1 cellular context compared by ENCODE assay signal in genomic region chr22:27747396-27748256, GRCh38.
A peak's percentile ranks its signal among the peaks of the same experiment; 100 is the strongest.
TF ChIP-seq lines count a peak whose summit lies in the region.

No MANE protein-coding gene starts in this region.

TF ChIP-seq in HEK293, 187 proteins besides CTCF, POLR2A, EP300 and RAD21 (continued from another document):
- TF ChIP-seq, protein P1, sequence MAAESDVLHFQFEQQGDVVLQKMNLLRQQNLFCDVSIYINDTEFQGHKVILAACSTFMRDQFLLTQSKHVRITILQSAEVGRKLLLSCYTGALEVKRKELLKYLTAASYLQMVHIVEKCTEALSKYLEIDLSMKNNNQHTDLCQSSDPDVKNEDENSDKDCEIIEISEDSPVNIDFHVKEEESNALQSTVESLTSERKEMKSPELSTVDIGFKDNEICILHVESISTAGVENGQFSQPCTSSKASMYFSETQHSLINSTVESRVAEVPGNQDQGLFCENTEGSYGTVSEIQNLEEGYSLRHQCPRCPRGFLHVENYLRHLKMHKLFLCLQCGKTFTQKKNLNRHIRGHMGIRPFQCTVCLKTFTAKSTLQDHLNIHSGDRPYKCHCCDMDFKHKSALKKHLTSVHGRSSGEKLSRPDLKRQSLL (tag by site-specific recombination; IDR thresholded peaks at IDR 0.05), result no peak
- TF ChIP-seq ZNF366 (tag by site-specific recombination; conservative IDR thresholded peaks at IDR 0.05) (no peak), EGR2 (tag by site-specific recombination; IDR thresholded peaks at IDR 0.05; ENCODE audit: low read depth) (peak; percentile 7; the same call in 1 of the 2 replicates)
